Comparison of ENCODE assay signal across 20 cellular contexts in genomic region chr9:78144008-78144381, GRCh38.
DNase-seq lines count a peak whose midpoint lies in the region; ATAC-seq, FAIRE-seq and TF ChIP-seq lines count a peak whose summit lies in the region.
"Had no signal": no experiment of that assay in that cellular context is flagged by ENCODE, and none has a peak within 500 bp of the region (broad histone marks: within the 10 kb centered on the region; RNA-seq: fewer than 3 reads in every experiment).

No MANE protein-coding gene starts in this region.

- H3K36me3 ChIP-seq in neuronal stem cell (replicated peaks in 1 of 2; ENCODE audit: control insufficient read depth in 2 of 2, insufficient read depth in 2 of 2, low read length in 2 of 2): no peaks in the 10 kb centered on the region
- H3K36me3 ChIP-seq in brain microvascular endothelial cell (replicated peaks): no peaks in the 10 kb centered on the region
- no peaks in the 10 kb centered on the region for H3K36me3 ChIP-seq in gastrocnemius medialis

- no CpG with 5 or more reads among the region's 1 CpG for WGBS in neuronal stem cell (ENCODE audit: extremely low coverage in 2 of 2, insufficient read length in 2 of 2, insufficient replicate concordance in 1 of 2), 2 donors

- H3K27ac ChIP-seq in neuronal stem cell (replicated peaks; ENCODE audit: low read length) (peak overlapping the region; percentile 67), brain microvascular endothelial cell (no peak overlapping the region), gastrocnemius medialis (no peak overlapping the region)

- no peak overlapping the region for H3K4me2 ChIP-seq in neuronal stem cell (ENCODE audit: insufficient read depth, low read length, poor library complexity, severe bottlenecking)
- H3K4me2 ChIP-seq: SK-N-SH had no signal

- TF ChIP-seq CTCF in brain microvascular endothelial cell (IDR thresholded peaks at IDR 0.05; ENCODE audit: low read depth, low read length, missing control alignments) (no peak), gastrocnemius medialis (IDR thresholded peaks at IDR 0.05 in 4 of 5, conservative IDR thresholded peaks at IDR 0.05 in 1 of 5) (no peak)

- H3K4me1 Mint-ChIP-seq in dendritic cell treated with granulocyte-macrophage colony-stimulating factor and Interleukin-4, amounts not matched to agents 40 ng/mL and 50 ng/mL, for 4 days (ENCODE audit: low read depth): peaks cover 37% of the 10 kb centered on the region

- intact Hi-C loops in dendritic cell treated with granulocyte-macrophage colony-stimulating factor and Interleukin-4, amounts not matched to agents 40 ng/mL and 50 ng/mL, for 4 days (cut with micrococcal nuclease): loop anchor here (10.0 kb wide), 1 partner anchor 51 kb away; no protein-coding TSS in a partner anchor
- intact Hi-C loops in gastrocnemius medialis (cut with DNase I; ENCODE audit: low total_unique reads): no loop called here

- H3K23ac ChIP-seq in neuronal stem cell (ENCODE audit: low read depth, low read length, poor library complexity): no peak overlapping the region

- H3K27me3 Mint-ChIP-seq in dendritic cell treated with granulocyte-macrophage colony-stimulating factor and Interleukin-4, amounts not matched to agents 40 ng/mL and 50 ng/mL, for 4 days: no peaks in the 10 kb centered on the region

- no peak overlapping the region for H4K91ac ChIP-seq in neuronal stem cell (ENCODE audit: low read depth, low read length, poor library complexity)

- no peak overlapping the region for H3K9ac ChIP-seq in neuronal stem cell (ENCODE audit: low read depth, low read length, poor library complexity)
- H3K9ac ChIP-seq: SK-N-SH had no signal

- ATAC-seq in HG03571 (IDR thresholded peaks at IDR 0.05; ENCODE audit: unreplicated experiment) (peak; percentile 26), GM21423 (IDR thresholded peaks at IDR 0.05; ENCODE audit: unreplicated experiment) (no peak), gastrocnemius medialis (no peak)
- ATAC-seq: HCT116, Panc1 had no signal

- H3K4me1 ChIP-seq in neuronal stem cell (ENCODE audit: control insufficient read depth in 2 of 2, insufficient read depth in 1 of 2, low read depth in 1 of 2, low read length in 2 of 2): peaks cover 7% of the 10 kb centered on the region in 2 donors
- H3K4me1 ChIP-seq in gastrocnemius medialis: no peaks in the 10 kb centered on the region

- no peak overlapping the region for H3K18ac ChIP-seq in neuronal stem cell (ENCODE audit: low read length)

- in situ Hi-C loops in brain microvascular endothelial cell (cut with HindIII; ENCODE audit: low pct_ligation_motif_present, low sequenced_read_pairs) (no loop called here), gastrocnemius medialis (cut with MboI; ENCODE audit: low sequenced_read_pairs in 4 of 4) (no loop called here)

- H2BK5ac ChIP-seq in neuronal stem cell (ENCODE audit: low read length): no peak overlapping the region

- H3K27me3 ChIP-seq in neuronal stem cell (ENCODE audit: control insufficient read depth in 3 of 3, insufficient read depth in 3 of 3, low read depth in 1 of 3, low read length in 3 of 3) (no peaks in the 10 kb centered on the region), brain microvascular endothelial cell (replicated peaks) (no peaks in the 10 kb centered on the region), gastrocnemius medialis (no peaks in the 10 kb centered on the region)

- H3K36me3 Mint-ChIP-seq in dendritic cell treated with granulocyte-macrophage colony-stimulating factor and Interleukin-4, amounts not matched to agents 40 ng/mL and 50 ng/mL, for 4 days (ENCODE audit: low read depth): peaks cover 20% of the 10 kb centered on the region

- TF ChIP-seq POLR2A in GM12891 (IDR thresholded peaks at IDR 0.05; ENCODE audit: low read depth, low read length) (no peak), gastrocnemius medialis (IDR thresholded peaks at IDR 0.05) (no peak)

- H3K4me3 ChIP-seq in neuronal stem cell (ENCODE audit: low read length in 2 of 2): no peak overlapping the region
- H3K4me3 ChIP-seq in brain microvascular endothelial cell (ENCODE audit: low read depth, low read length): no peak overlapping the region
- H3K4me3 ChIP-seq in gastrocnemius medialis: no peak overlapping the region

- no peak overlapping the region for H2AFZ ChIP-seq in neuronal stem cell (ENCODE audit: low read length)

- no peak overlapping the region for H2BK12ac ChIP-seq in neuronal stem cell (ENCODE audit: low read length)

- no peak overlapping the region for H2BK120ac ChIP-seq in neuronal stem cell (ENCODE audit: low read depth, low read length)

- no peak overlapping the region for H2AK5ac ChIP-seq in neuronal stem cell (ENCODE audit: low read depth, low read length)

- DNase-seq in GM12891 (ENCODE audit: insufficient read length, low spot score): no peak
- no peak for DNase-seq in neuronal stem cell (ENCODE audit: low spot score)
- DNase-seq in brain microvascular endothelial cell: no peak
- DNase-seq in T-helper 1 cell: no peak
- no peak for DNase-seq in gastrocnemius medialis
- DNase-seq: CD4-positive, CD25-positive, alpha-beta regulatory T cell; DMS79; MM.1S; NCI-H1092 treated with DMSO at 0.1 percent for 48 hours; NCI-H1436 treated with DMSO at 0.1 percent for 48 hours; NCI-H1930; NCI-H69; SK-N-SH had no signal

- FAIRE-seq in GM12891 (lab: Jason Lieb, UNC): peak; percentile 33
- FAIRE-seq: A204.1, H1 had no signal

- no peak overlapping the region for H3K4ac ChIP-seq in neuronal stem cell (ENCODE audit: low read length)

- H4K8ac ChIP-seq in neuronal stem cell (ENCODE audit: low read depth, low read length): no peak overlapping the region

- peak overlapping the region; percentile 75 for H3K27ac Mint-ChIP-seq in dendritic cell treated with granulocyte-macrophage colony-stimulating factor and Interleukin-4, amounts not matched to agents 40 ng/mL and 50 ng/mL, for 4 days

- H3K4me3 Mint-ChIP-seq in dendritic cell treated with granulocyte-macrophage colony-stimulating factor and Interleukin-4, amounts not matched to agents 40 ng/mL and 50 ng/mL, for 4 days: no peak overlapping the region
- H3K4me3 Mint-ChIP-seq: CD4-positive, CD25-positive, alpha-beta regulatory T cell had no signal

- no peak overlapping the region for H3K14ac ChIP-seq in neuronal stem cell (ENCODE audit: low read length)

- H3K79me1 ChIP-seq in neuronal stem cell (ENCODE audit: low read depth, low read length): no peaks in the 10 kb centered on the region

- H3K9me3 ChIP-seq in neuronal stem cell (replicated peaks in 1 of 2; ENCODE audit: control insufficient read depth in 2 of 2, insufficient read depth in 1 of 2, low read depth in 1 of 2, low read length in 2 of 2): peaks cover 2 to 4% of the 10 kb centered on the region in 2 donors
- H3K9me3 ChIP-seq in gastrocnemius medialis: no peaks in the 10 kb centered on the region
- H3K9me3 ChIP-seq: SK-N-SH had no signal

- no peak overlapping the region for H2BK15ac ChIP-seq in neuronal stem cell (ENCODE audit: low read length)

- peaks cover 44% of the 10 kb centered on the region for H3K9me3 Mint-ChIP-seq in dendritic cell treated with granulocyte-macrophage colony-stimulating factor and Interleukin-4, amounts not matched to agents 40 ng/mL and 50 ng/mL, for 4 days

TF ChIP-seq in GM12891, 5 proteins besides CTCF, POLR2A, EP300 and RAD21:
- TF ChIP-seq POU2F2 (IDR thresholded peaks at IDR 0.05; ENCODE audit: low read depth, low read length) (no peak), PAX5 (IDR thresholded peaks at IDR 0.05; ENCODE audit: insufficient read depth, low read length, severe bottlenecking) (no peak), POLR2AphosphoS5 (IDR thresholded peaks at IDR 0.05; ENCODE audit: low read depth, low read length) (no peak)
